ENCODE assay signal across 1 cellular context in the genomic region with DNA sequence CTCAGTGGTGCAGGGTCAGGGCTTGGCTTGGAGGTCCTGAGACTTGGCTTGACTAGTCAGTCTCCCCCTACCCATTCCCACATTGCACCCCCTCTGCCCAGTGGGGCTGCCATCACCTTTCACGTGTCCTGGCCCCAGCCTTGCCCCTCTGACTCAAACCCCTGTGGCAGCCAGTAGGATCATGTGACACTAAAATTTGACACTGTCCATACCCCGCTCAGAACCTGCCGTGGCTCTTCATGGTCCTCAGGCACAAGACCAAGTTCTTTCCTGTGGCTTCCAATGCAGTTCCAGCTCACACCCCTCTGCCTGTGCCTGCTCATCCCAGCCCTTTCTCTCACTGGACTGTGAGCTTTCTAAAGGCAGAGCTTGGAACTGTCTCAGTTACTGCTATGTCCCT.
TF ChIP-seq lines count a peak whose summit lies in the region.

No MANE protein-coding gene starts in this region.

TF ChIP-seq in GM12878, 131 proteins besides CTCF, POLR2A, EP300 and RAD21:
- no peak for TF ChIP-seq ETV6 (conservative IDR thresholded peaks at IDR 0.05 in 1 of 2, IDR thresholded peaks at IDR 0.05 in 1 of 2; ENCODE audit: borderline replicate concordance in 1 of 2, low read depth in 1 of 2)
- no peak for TF ChIP-seq SUPT20H (IDR thresholded peaks at IDR 0.05; ENCODE audit: borderline replicate concordance, control insufficient read depth, low read depth, low read length)
- TF ChIP-seq, protein P1, sequence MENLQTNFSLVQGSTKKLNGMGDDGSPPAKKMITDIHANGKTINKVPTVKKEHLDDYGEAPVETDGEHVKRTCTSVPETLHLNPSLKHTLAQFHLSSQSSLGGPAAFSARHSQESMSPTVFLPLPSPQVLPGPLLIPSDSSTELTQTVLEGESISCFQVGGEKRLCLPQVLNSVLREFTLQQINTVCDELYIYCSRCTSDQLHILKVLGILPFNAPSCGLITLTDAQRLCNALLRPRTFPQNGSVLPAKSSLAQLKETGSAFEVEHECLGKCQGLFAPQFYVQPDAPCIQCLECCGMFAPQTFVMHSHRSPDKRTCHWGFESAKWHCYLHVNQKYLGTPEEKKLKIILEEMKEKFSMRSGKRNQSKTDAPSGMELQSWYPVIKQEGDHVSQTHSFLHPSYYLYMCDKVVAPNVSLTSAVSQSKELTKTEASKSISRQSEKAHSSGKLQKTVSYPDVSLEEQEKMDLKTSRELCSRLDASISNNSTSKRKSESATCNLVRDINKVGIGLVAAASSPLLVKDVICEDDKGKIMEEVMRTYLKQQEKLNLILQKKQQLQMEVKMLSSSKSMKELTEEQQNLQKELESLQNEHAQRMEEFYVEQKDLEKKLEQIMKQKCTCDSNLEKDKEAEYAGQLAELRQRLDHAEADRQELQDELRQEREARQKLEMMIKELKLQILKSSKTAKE (IDR thresholded peaks at IDR 0.05; ENCODE audit: low read depth, poor library complexity, severe bottlenecking), result no peak
- no peak for TF ChIP-seq STAT3 (IDR thresholded peaks at IDR 0.05; ENCODE audit: low read depth, low read length)
- no peak for TF ChIP-seq POLR2AphosphoS2 (IDR thresholded peaks at IDR 0.05; ENCODE audit: low read depth, low read length)
- TF ChIP-seq EGR1 (IDR thresholded peaks at IDR 0.05; ENCODE audit: borderline replicate concordance in 1 of 2, low read depth in 2 of 2, low read length in 2 of 2), result no peak
- no peak for TF ChIP-seq MTA3 (IDR thresholded peaks at IDR 0.05; ENCODE audit: borderline replicate concordance, low read length)
- no peak for TF ChIP-seq ATF7 (IDR thresholded peaks at IDR 0.05; ENCODE audit: low read depth)
- no peak for TF ChIP-seq ESRRA (IDR thresholded peaks at IDR 0.05; ENCODE audit: low read length)
- no peak for TF ChIP-seq RBBP5 (conservative IDR thresholded peaks at IDR 0.05)
- no peak for TF ChIP-seq TCF12 (IDR thresholded peaks at IDR 0.05; ENCODE audit: low read depth, low read length)
- no peak for TF ChIP-seq POU2F2 (IDR thresholded peaks at IDR 0.05; ENCODE audit: borderline replicate concordance, low read depth, low read length)
